8 cellular contexts compared by ENCODE assay signal in genomic region chr15:65824031-65824743, GRCh38. TPM values are rescaled to one million over a fixed set of nuclear protein-coding genes. Genes with fewer than 3 reads are reported as not detected.
DNase-seq lines count a peak whose midpoint lies in the region; ATAC-seq and TF ChIP-seq lines count a peak whose summit lies in the region.

No MANE protein-coding gene starts in this region.

- H3K4me1 ChIP-seq in smooth muscle cell (ENCODE audit: low read depth), result no peaks in the 10 kb centered on the region

- ATAC-seq in HG03342 (IDR thresholded peaks at IDR 0.05; ENCODE audit: unreplicated experiment), result no peak
- no peak for ATAC-seq in GM21360 (IDR thresholded peaks at IDR 0.05; ENCODE audit: unreplicated experiment)

- in situ Hi-C loops in astrocyte of the spinal cord (cut with HindIII; ENCODE audit: low sequenced_read_pairs), result no loop called here

- no peaks in the 10 kb centered on the region for H4K20me1 ChIP-seq in smooth muscle cell (ENCODE audit: low read depth)

- no peaks in the 10 kb centered on the region for H3K36me3 ChIP-seq in smooth muscle cell (ENCODE audit: low read depth)

- DNase-seq in AG20443 (ENCODE audit: low spot score) (peak; percentile 82), GM19238 (ENCODE audit: insufficient read length, low spot score) (peak; percentile 13), NCI-H524 (lab: John Stamatoyannopoulos, UW) (peak; percentile 75 to 79), astrocyte of the spinal cord (ENCODE audit: low read depth, low spot score) (peak; percentile 69), iPS DF 4.7 (ENCODE audit: extremely low read depth, low spot score) (peak; percentile 78), smooth muscle cell (lab: John Stamatoyannopoulos, UW; ENCODE audit: unreplicated experiment) (no peak)

- no peak overlapping the region for H3K4me2 ChIP-seq in smooth muscle cell

- 61% methylated on average over 7 of the region's 7 CpGs for WGBS in smooth muscle cell (ENCODE audit: low lambda C conversion rate)

- no peaks in the 10 kb centered on the region for H3K27me3 ChIP-seq in smooth muscle cell (ENCODE audit: low read depth)

- no peak overlapping the region for H3K27ac ChIP-seq in smooth muscle cell (ENCODE audit: low read depth)

- peak overlapping the region; percentile 32 for H2AFZ ChIP-seq in smooth muscle cell (ENCODE audit: low read depth)

- H3K79me2 ChIP-seq in smooth muscle cell (ENCODE audit: low read depth), result no peaks in the 10 kb centered on the region

- H3K9ac ChIP-seq in smooth muscle cell (ENCODE audit: low read depth), result no peak overlapping the region

- H3K4me3 ChIP-seq in astrocyte of the spinal cord (ENCODE audit: low read depth, low read length) (no peak overlapping the region), smooth muscle cell (no peak overlapping the region)

- no peaks in the 10 kb centered on the region for H3K9me3 ChIP-seq in smooth muscle cell (replicated peaks; ENCODE audit: low read depth)

- TF ChIP-seq CTCF in astrocyte of the spinal cord (IDR thresholded peaks at IDR 0.05; ENCODE audit: low read depth, low read length) (peak; percentile 85), smooth muscle cell (IDR thresholded peaks at IDR 0.05; ENCODE audit: borderline replicate concordance, insufficient read depth, poor library complexity, severe bottlenecking) (peak; percentile 47)

- H3F3A ChIP-seq in smooth muscle cell (ENCODE audit: low read depth), result no peaks in the 10 kb centered on the region

RNA-seq across cellular contexts. Expression of gene DENND4A, which starts 32.1 kb away (rescaled TPM):
- total RNA-seq in smooth muscle cell, result 16.5 and 17.5 TPM in 2 replicates
- 2.3 and 3.4 TPM in 2 replicates for polyA plus RNA-seq in smooth muscle cell

RNA-seq across cellular contexts. Expression of gene RAB11A, which starts 45.1 kb away (rescaled TPM):
- total RNA-seq in smooth muscle cell, result 293 and 300 TPM in 2 replicates
- polyA plus RNA-seq in smooth muscle cell, result 206 and 230 TPM in 2 replicates
